1 cellular context compared by ENCODE assay signal in the genomic region with DNA sequence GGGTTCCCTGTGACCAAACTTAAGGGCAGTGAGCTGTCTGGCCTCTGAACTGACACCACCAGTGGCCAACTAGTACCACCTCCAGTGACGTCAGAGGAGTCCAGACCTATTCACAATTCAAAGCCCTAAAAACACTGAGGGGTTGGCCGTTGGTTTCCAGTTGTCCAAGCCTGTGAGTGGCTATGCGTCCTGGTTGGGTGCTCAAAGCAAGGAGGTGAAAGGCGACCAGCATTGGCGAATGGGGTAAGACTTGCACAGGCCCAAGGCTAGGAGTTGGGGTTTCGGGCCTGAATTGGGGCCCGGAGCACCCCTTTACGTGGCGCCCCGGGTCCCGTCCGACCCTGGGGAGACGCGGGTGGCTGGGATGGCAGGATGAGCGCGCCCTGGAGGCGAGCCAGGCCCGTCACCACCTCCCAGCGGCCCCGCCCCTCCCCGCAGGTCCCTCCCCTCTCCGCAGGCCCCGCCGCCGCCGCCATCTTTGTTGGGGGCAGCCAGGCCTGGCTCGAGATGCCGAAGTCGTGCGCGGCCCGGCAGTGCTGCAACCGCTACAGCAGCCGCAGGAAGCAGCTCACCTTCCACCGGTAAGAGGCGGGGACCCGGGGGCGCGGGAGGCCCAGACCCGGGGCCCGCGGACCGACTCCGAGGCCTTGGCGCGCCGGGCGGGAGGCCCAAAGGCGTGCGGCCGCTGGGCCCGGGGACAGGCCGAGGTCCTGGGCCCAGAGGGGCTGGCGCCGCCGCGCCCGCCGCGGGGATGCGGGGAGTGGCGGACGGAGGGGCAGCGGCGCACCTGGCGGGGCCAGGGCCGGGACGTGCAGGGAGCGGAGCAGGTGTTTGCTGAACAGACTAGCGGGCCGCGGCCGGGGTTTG.
TF ChIP-seq lines count a peak whose summit lies in the region.

TSS of gene THAP3 (plus strand) at position 157 of the 867 bp plus-strand sequence. CDS start at position 508, 351 bp downstream.

TF ChIP-seq in K562, 482 proteins besides CTCF, POLR2A, EP300 and RAD21 (continued from another document and continues in another):
- TF ChIP-seq E2F8 (IDR thresholded peaks at IDR 0.05; ENCODE audit: low read depth, partially characterized antibody) (peak; percentile 71), STAG1 (CRISPR knock-in tag; IDR thresholded peaks at IDR 0.05; ENCODE audit: borderline replicate concordance) (peak; percentile 5), TOE1 (IDR thresholded peaks at IDR 0.05; ENCODE audit: borderline replicate concordance) (peak; percentile 70; the same call in 1 of the 2 replicates), TOE1 (CRISPR knock-in tag; IDR thresholded peaks at IDR 0.05; ENCODE audit: borderline replicate concordance, low read depth) (peak; percentile 25; the same call in 1 of the 2 replicates), STAT5A (IDR thresholded peaks at IDR 0.05; ENCODE audit: borderline replicate concordance, low read length) (no peak), SNIP1 (IDR thresholded peaks at IDR 0.05; ENCODE audit: low read depth) (no peak), CBX2 (IDR thresholded peaks at IDR 0.05; ENCODE audit: insufficient read depth, low read length, poor library complexity, severe bottlenecking) (no peak), ZNF436 (CRISPR knock-in tag; IDR thresholded peaks at IDR 0.05) (no peak), MTA2 (IDR thresholded peaks at IDR 0.05; ENCODE audit: low read depth) (no peak), SLC30A9 (CRISPR knock-in tag; IDR thresholded peaks at IDR 0.05) (no peak), DDX20 (tag; IDR thresholded peaks at IDR 0.05; ENCODE audit: low read depth) (no peak), PHF21A (IDR thresholded peaks at IDR 0.05; ENCODE audit: borderline replicate concordance, low read depth) (no peak), CCAR2 (IDR thresholded peaks at IDR 0.05; ENCODE audit: low read depth, low read length) (no peak), ZNF696 (CRISPR knock-in tag; conservative IDR thresholded peaks at IDR 0.05) (no peak), ZNF318 (IDR thresholded peaks at IDR 0.05; ENCODE audit: borderline replicate concordance in 1 of 2, low read depth in 1 of 2) (no peak), RBM14 (IDR thresholded peaks at IDR 0.05; ENCODE audit: borderline replicate concordance, insufficient read depth, low read depth, low read length) (no peak), ZNF589 (CRISPR knock-in tag; IDR thresholded peaks at IDR 0.05; ENCODE audit: low read depth) (no peak), ARID4B (CRISPR knock-in tag; IDR thresholded peaks at IDR 0.05) (peak; percentile 73), CBFB (CRISPR knock-in tag; IDR thresholded peaks at IDR 0.05) (no peak), ZNF586 (CRISPR knock-in tag; conservative IDR thresholded peaks at IDR 0.05) (no peak), NFYB (IDR thresholded peaks at IDR 0.05; ENCODE audit: extremely low read depth, insufficient read length) (no peak), ZKSCAN8 (CRISPR knock-in tag; IDR thresholded peaks at IDR 0.05) (no peak), WHSC1 (IDR thresholded peaks at IDR 0.05; ENCODE audit: low read length) (no peak)
- TF ChIP-seq, protein P1, sequence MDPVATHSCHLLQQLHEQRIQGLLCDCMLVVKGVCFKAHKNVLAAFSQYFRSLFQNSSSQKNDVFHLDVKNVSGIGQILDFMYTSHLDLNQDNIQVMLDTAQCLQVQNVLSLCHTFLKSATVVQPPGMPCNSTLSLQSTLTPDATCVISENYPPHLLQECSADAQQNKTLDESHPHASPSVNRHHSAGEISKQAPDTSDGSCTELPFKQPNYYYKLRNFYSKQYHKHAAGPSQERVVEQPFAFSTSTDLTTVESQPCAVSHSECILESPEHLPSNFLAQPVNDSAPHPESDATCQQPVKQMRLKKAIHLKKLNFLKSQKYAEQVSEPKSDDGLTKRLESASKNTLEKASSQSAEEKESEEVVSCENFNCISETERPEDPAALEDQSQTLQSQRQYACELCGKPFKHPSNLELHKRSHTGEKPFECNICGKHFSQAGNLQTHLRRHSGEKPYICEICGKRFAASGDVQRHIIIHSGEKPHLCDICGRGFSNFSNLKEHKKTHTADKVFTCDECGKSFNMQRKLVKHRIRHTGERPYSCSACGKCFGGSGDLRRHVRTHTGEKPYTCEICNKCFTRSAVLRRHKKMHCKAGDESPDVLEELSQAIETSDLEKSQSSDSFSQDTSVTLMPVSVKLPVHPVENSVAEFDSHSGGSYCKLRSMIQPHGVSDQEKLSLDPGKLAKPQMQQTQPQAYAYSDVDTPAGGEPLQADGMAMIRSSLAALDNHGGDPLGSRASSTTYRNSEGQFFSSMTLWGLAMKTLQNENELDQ (CRISPR knock-in tag; IDR thresholded peaks at IDR 0.05; ENCODE audit: borderline replicate concordance), result no peak
- TF ChIP-seq, protein P2, sequence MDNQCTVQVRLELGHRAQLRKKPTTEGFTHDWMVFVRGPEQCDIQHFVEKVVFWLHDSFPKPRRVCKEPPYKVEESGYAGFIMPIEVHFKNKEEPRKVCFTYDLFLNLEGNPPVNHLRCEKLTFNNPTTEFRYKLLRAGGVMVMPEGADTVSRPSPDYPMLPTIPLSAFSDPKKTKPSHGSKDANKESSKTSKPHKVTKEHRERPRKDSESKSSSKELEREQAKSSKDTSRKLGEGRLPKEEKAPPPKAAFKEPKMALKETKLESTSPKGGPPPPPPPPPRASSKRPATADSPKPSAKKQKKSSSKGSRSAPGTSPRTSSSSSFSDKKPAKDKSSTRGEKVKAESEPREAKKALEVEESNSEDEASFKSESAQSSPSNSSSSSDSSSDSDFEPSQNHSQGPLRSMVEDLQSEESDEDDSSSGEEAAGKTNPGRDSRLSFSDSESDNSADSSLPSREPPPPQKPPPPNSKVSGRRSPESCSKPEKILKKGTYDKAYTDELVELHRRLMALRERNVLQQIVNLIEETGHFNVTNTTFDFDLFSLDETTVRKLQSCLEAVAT (IDR thresholded peaks at IDR 0.05), result no peak
- TF ChIP-seq, protein P3, sequence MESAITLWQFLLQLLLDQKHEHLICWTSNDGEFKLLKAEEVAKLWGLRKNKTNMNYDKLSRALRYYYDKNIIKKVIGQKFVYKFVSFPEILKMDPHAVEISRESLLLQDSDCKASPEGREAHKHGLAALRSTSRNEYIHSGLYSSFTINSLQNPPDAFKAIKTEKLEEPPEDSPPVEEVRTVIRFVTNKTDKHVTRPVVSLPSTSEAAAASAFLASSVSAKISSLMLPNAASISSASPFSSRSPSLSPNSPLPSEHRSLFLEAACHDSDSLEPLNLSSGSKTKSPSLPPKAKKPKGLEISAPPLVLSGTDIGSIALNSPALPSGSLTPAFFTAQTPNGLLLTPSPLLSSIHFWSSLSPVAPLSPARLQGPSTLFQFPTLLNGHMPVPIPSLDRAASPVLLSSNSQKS (CRISPR knock-in tag; IDR thresholded peaks at IDR 0.05), result no peak
